8 cellular contexts compared by ENCODE assay signal in genomic region chr16:1781758-1782407, GRCh38. TPM values are rescaled to one million over a fixed set of nuclear protein-coding genes. Genes with fewer than 3 reads are reported as not detected.
A peak's percentile ranks its signal among the peaks of the same experiment; 100 is the strongest.
DNase-seq lines count a peak whose midpoint lies in the region; ATAC-seq, FAIRE-seq and TF ChIP-seq lines count a peak whose summit lies in the region.

No MANE protein-coding gene starts in this region.

- H3K9me3 Mint-ChIP-seq in T-helper 1 cell treated with Interleukin-12 subunit alpha and Interleukin-12 subunit beta and Interleukin-4 antibody, amounts not matched to agents 30 μg/mL and 1 μg/mL, for 36 hours, result no peaks in the 10 kb centered on the region

- H3K56ac ChIP-seq in H1 (replicated peaks; ENCODE audit: insufficient read length, low read depth, low read length), result no peak overlapping the region

- H3K4me2 ChIP-seq in H1 (ENCODE audit: insufficient read depth in 1 of 2, low read depth in 2 of 2, low read length in 2 of 2), result peak overlapping the region; percentile 81 to 92

- H3K36me3 ChIP-seq in H1 (ENCODE audit: control insufficient read depth in 2 of 4, insufficient read depth in 4 of 4, low read length in 3 of 4) (peaks cover 0 to 17% (median 2%) of the 10 kb centered on the region in 4 experiments; a peak in 5 of 8 replicates), muscle layer of colon (ENCODE audit: insufficient read depth, low read length) (peaks cover 24% of the 10 kb centered on the region)

- no peak overlapping the region for H2BK5ac ChIP-seq in H1 (ENCODE audit: low read depth, low read length)

- H3K9me3 ChIP-seq in H1 (ENCODE audit: insufficient read depth in 2 of 2, low read depth in 1 of 2, low read length in 1 of 2) (no peaks in the 10 kb centered on the region), muscle layer of colon (ENCODE audit: low read length) (no peaks in the 10 kb centered on the region)

- 2% methylated on average over 39 of the region's 70 CpGs; no CpG with 5 or more reads in 1 of the 2 experiments for WGBS in H1 (ENCODE audit: extremely low coverage in 1 of 2, insufficient coverage in 1 of 2, insufficient read length in 1 of 2, insufficient replicate concordance in 2 of 2, low coverage in 1 of 2, low lambda C conversion rate in 2 of 2, missing lambda C conversion rate in 1 of 2), 2 experiments

- H3K18ac ChIP-seq in H1 (ENCODE audit: extremely low read depth, low read length), result no peak overlapping the region; the same call in 1 of the 2 replicates

- no peak for TF ChIP-seq CTCF in H1 (IDR thresholded peaks at IDR 0.05; ENCODE audit: control extremely low read depth in 1 of 3, insufficient read depth in 1 of 3, low read depth in 1 of 3, low read length in 3 of 3)

- POLR2A ChIA-PET in H1 (lab: Charles Lee; ENCODE audit: partially characterized antibody), result interaction anchor here (0.8 to 12.0 kb wide), 11 partner anchors 11 to 465 kb away, joined by 3 to 246 read pairs (median 4); partner anchors contain the start of genes EME2, IGFALS, MAPK8IP3 and MRPS34

- no peak for TF ChIP-seq EP300 in H1 (IDR thresholded peaks at IDR 0.05; ENCODE audit: borderline replicate concordance in 1 of 2, low read depth in 2 of 2, low read length in 2 of 2)

- no peak overlapping the region for H4K91ac ChIP-seq in H1 (replicated peaks; ENCODE audit: insufficient read length, low read length)

- H3K27ac ChIP-seq in H1 (ENCODE audit: low read depth, low read length) (peak overlapping the region; percentile 39; the same call in 1 of the 2 replicates), muscle layer of colon (ENCODE audit: low read depth, low read length) (peak overlapping the region; percentile 77)

- peaks cover 4% of the 10 kb centered on the region for H3K36me3 Mint-ChIP-seq in T-helper 1 cell treated with Interleukin-12 subunit alpha and Interleukin-12 subunit beta and Interleukin-4 antibody, amounts not matched to agents 30 μg/mL and 1 μg/mL, for 36 hours (ENCODE audit: low read depth)

- TF ChIP-seq POLR2A in H1 (IDR thresholded peaks at IDR 0.05; ENCODE audit: control extremely low read depth in 1 of 2, low read depth in 2 of 2, low read length in 2 of 2), result no peak

- peak overlapping the region; percentile 89; the same call in 1 of the 2 replicates for H4K8ac ChIP-seq in H1 (ENCODE audit: extremely low read depth, insufficient read depth, low read length)

- H2AFZ ChIP-seq in H1 (ENCODE audit: low read length), result no peak overlapping the region

- peaks cover 3% of the 10 kb centered on the region for H3K4me1 Mint-ChIP-seq in T-helper 1 cell treated with Interleukin-12 subunit alpha and Interleukin-12 subunit beta and Interleukin-4 antibody, amounts not matched to agents 30 μg/mL and 1 μg/mL, for 36 hours (ENCODE audit: low read depth)

- H4K20me1 ChIP-seq in H1 (replicated peaks in 1 of 2; ENCODE audit: control insufficient read depth in 1 of 2, insufficient read depth in 2 of 2, low read length in 2 of 2), result peaks cover 17 to 35% of the 10 kb centered on the region in 2 experiments

- H2BK15ac ChIP-seq in H1 (ENCODE audit: low read length), result no peak overlapping the region

- H3K27me3 Mint-ChIP-seq in T-helper 1 cell treated with Interleukin-12 subunit alpha and Interleukin-12 subunit beta and Interleukin-4 antibody, amounts not matched to agents 30 μg/mL and 1 μg/mL, for 36 hours (ENCODE audit: low read depth), result no peaks in the 10 kb centered on the region

- peak; percentile 5 for ATAC-seq in HG02981 (IDR thresholded peaks at IDR 0.05; ENCODE audit: unreplicated experiment)

- H3K9ac ChIP-seq in H1 (replicated peaks in 1 of 4; ENCODE audit: extremely low read depth in 1 of 4, low read depth in 3 of 4, low read length in 3 of 4) (peak overlapping the region; percentile 62 to 83 (median 68); a peak in 6 of 7 replicates), muscle layer of colon (ENCODE audit: low read length) (peak overlapping the region; percentile 33)

- no peak for TF ChIP-seq RAD21 in H1 (IDR thresholded peaks at IDR 0.05 in 1 of 2, conservative IDR thresholded peaks at IDR 0.05 in 1 of 2; ENCODE audit: low read depth in 2 of 2, low read length in 2 of 2)

- DNase-seq in SIG-M5 treated with dmso at 0.1 percent for 504 hours (lab: John Stamatoyannopoulos, UW; ENCODE audit: unreplicated experiment) (peak; percentile 6), SIG-M5 (lab: John Stamatoyannopoulos, UW) (no peak), H1 (ENCODE audit: low read depth in 1 of 2, low spot score in 2 of 2) (peak in 1 of 2 experiments; percentile 56), COLO829 (ENCODE audit: low spot score) (no peak), OCI-M2 (lab: John Stamatoyannopoulos, UW; ENCODE audit: unreplicated experiment) (no peak)

- no peak overlapping the region for H3K4ac ChIP-seq in H1 (replicated peaks; ENCODE audit: insufficient read length, low read depth, low read length)

- peak overlapping the region; percentile 5 for H4K5ac ChIP-seq in H1 (ENCODE audit: insufficient read length, low read depth, low read length)

- peaks cover 16% of the 10 kb centered on the region for H3K79me1 ChIP-seq in H1 (ENCODE audit: low read depth, low read length)

- H3K23me2 ChIP-seq in H1 (ENCODE audit: low read depth, low read length), result peaks cover 3% of the 10 kb centered on the region; the same call in 1 of the 2 replicates

- H2AK5ac ChIP-seq in H1 (ENCODE audit: low read depth, low read length), result no peak overlapping the region

- H2BK20ac ChIP-seq in H1 (ENCODE audit: low read length), result no peak overlapping the region

- H2BK12ac ChIP-seq in H1 (ENCODE audit: low read depth, low read length), result no peak overlapping the region

- no peak for FAIRE-seq in H1 (lab: Jason Lieb, UNC)

- H3K4me1 ChIP-seq in H1 (replicated peaks in 1 of 4; ENCODE audit: control insufficient read depth in 3 of 4, insufficient read depth in 4 of 4, low read length in 3 of 4), result peaks cover 0 to 7% (median 4%) of the 10 kb centered on the region in 4 experiments; a peak in 5 of 7 replicates
- H3K4me1 ChIP-seq in muscle layer of colon (ENCODE audit: insufficient read depth, low read length), result peaks cover 28% of the 10 kb centered on the region

- H3K27me3 ChIP-seq in H1 (replicated peaks in 1 of 4; ENCODE audit: control insufficient read depth in 3 of 4, extremely low read depth in 1 of 4, insufficient read depth in 3 of 4, low read length in 3 of 4) (no peaks in the 10 kb centered on the region), muscle layer of colon (ENCODE audit: control insufficient read depth in 1 of 2, insufficient read depth in 2 of 2, low read length in 2 of 2) (no peaks in the 10 kb centered on the region)

- peak overlapping the region; percentile 82 for H3K27ac Mint-ChIP-seq in T-helper 1 cell treated with Interleukin-12 subunit alpha and Interleukin-12 subunit beta and Interleukin-4 antibody, amounts not matched to agents 30 μg/mL and 1 μg/mL, for 36 hours

- H3K4me3 Mint-ChIP-seq in T-helper 1 cell treated with Interleukin-12 subunit alpha and Interleukin-12 subunit beta and Interleukin-4 antibody, amounts not matched to agents 30 μg/mL and 1 μg/mL, for 36 hours, result peak overlapping the region; percentile 85

- H3K4me3 ChIP-seq in H1 (ENCODE audit: extremely low read depth in 1 of 4, insufficient read depth in 2 of 4, low read depth in 3 of 4, low read length in 4 of 4) (peak overlapping the region; percentile 63 to 98 (median 76)), muscle layer of colon (ENCODE audit: low read depth in 1 of 2, low read length in 2 of 2) (peak overlapping the region; percentile 65 to 70)

- no peak overlapping the region for H3K23ac ChIP-seq in H1 (ENCODE audit: insufficient read length)

- CTCF ChIA-PET in H1 (lab: Charles Lee; ENCODE audit: partially characterized antibody), result interaction anchor here (1.0 to 1.9 kb wide), 4 partner anchors 10 to 150 kb away, joined by 3 to 8 read pairs (median 4); partner anchors contain the start of gene NME3

- peaks cover 0 to 32% of the 10 kb centered on the region in 2 experiments; a peak in 3 of 4 replicates for H3K79me2 ChIP-seq in H1 (ENCODE audit: control insufficient read depth in 1 of 2, insufficient read depth in 2 of 2, low read length in 2 of 2)

- no peak overlapping the region for H2BK120ac ChIP-seq in H1 (replicated peaks; ENCODE audit: low read depth, low read length)

- H3K14ac ChIP-seq in H1 (ENCODE audit: insufficient read length), result no peak overlapping the region

RNA-seq across cellular contexts. Expression of gene SPSB3, which starts 0.5 kb away (rescaled TPM):
- 22.5 and 25.3 TPM in 2 replicates for total RNA-seq in H1 (2021; fragmentation: NEBNext Ultra II Directional; extraction: Animal tissue kit (Norgen Biotek cat#: 25700))
- polyA plus RNA-seq in H1 (2011; rRNA removed), result 37.8 and 60.1 TPM in 2 replicates
- polyA plus RNA-seq in H1 (2011; cell fraction: cytosol; rRNA removed), result 45.6 TPM
- 113 TPM for polyA plus RNA-seq in H1 (2011; cell fraction: nucleus; rRNA removed)
- 24.3 to 39.4 TPM (median 30.0 TPM) in 4 replicates for polyA plus RNA-seq in H1 (2012, experiment 1 of 2)
- polyA plus RNA-seq in H1 (2012, experiment 2 of 2), result 20.6 TPM
- 19.3 TPM for polyA plus RNA-seq in H1 (2013, experiment 1 of 2)
- polyA plus RNA-seq in H1 (2013, experiment 2 of 2), result 16.6 TPM
- polyA minus RNA-seq in H1 (2011; rRNA and poly(A)+ RNA removed), result 9.8 and 10.4 TPM in 2 replicates
- polyA minus RNA-seq in H1 (2011; cell fraction: cytosol; rRNA and poly(A)+ RNA removed), result 12.6 TPM
- 24.4 TPM for polyA minus RNA-seq in H1 (2011; cell fraction: nucleus; rRNA and poly(A)+ RNA removed)

RNA-seq across cellular contexts. Expression of gene NUBP2, which starts 0.9 kb away (rescaled TPM):
- 68.0 and 70.3 TPM in 2 replicates for total RNA-seq in H1 (2021; fragmentation: NEBNext Ultra II Directional; extraction: Animal tissue kit (Norgen Biotek cat#: 25700))
- polyA plus RNA-seq in H1 (2011; rRNA removed), result 96.9 and 130 TPM in 2 replicates
- polyA plus RNA-seq in H1 (2011; cell fraction: cytosol; rRNA removed), result 101 TPM
- 141 TPM for polyA plus RNA-seq in H1 (2011; cell fraction: nucleus; rRNA removed)
- 44.7 to 70.3 TPM (median 69.2 TPM) in 4 replicates for polyA plus RNA-seq in H1 (2012, experiment 1 of 2)
- 80.2 TPM for polyA plus RNA-seq in H1 (2012, experiment 2 of 2)
- 65.6 TPM for polyA plus RNA-seq in H1 (2013, experiment 1 of 2)
- polyA plus RNA-seq in H1 (2013, experiment 2 of 2), result 61.2 TPM
- polyA minus RNA-seq in H1 (2011; rRNA and poly(A)+ RNA removed), result 13.2 and 13.3 TPM in 2 replicates
- polyA minus RNA-seq in H1 (2011; cell fraction: cytosol; rRNA and poly(A)+ RNA removed), result 37.4 TPM
- polyA minus RNA-seq in H1 (2011; cell fraction: nucleus; rRNA and poly(A)+ RNA removed), result 42.5 TPM

RNA-seq across cellular contexts. Expression of gene MRPS34, which starts 8.9 kb away (rescaled TPM):
- 252 and 267 TPM in 2 replicates for total RNA-seq in H1 (2021; fragmentation: NEBNext Ultra II Directional; extraction: Animal tissue kit (Norgen Biotek cat#: 25700))
- polyA plus RNA-seq in H1 (2011; rRNA removed), result 168 and 250 TPM in 2 replicates
- polyA plus RNA-seq in H1 (2011; cell fraction: cytosol; rRNA removed), result 256 TPM
- polyA plus RNA-seq in H1 (2011; cell fraction: nucleus; rRNA removed), result 198 TPM
- polyA plus RNA-seq in H1 (2012, experiment 1 of 2), result 193 to 245 TPM (median 224 TPM) in 4 replicates
- 253 TPM for polyA plus RNA-seq in H1 (2012, experiment 2 of 2)
- polyA plus RNA-seq in H1 (2013, experiment 1 of 2), result 216 TPM
- polyA plus RNA-seq in H1 (2013, experiment 2 of 2), result 235 TPM
- polyA minus RNA-seq in H1 (2011; rRNA and poly(A)+ RNA removed), result 35.3 and 37.0 TPM in 2 replicates
- polyA minus RNA-seq in H1 (2011; cell fraction: cytosol; rRNA and poly(A)+ RNA removed), result 103 TPM
- polyA minus RNA-seq in H1 (2011; cell fraction: nucleus; rRNA and poly(A)+ RNA removed), result 46.1 TPM

RNA-seq across cellular contexts. Expression of gene EME2, which starts 9.3 kb away (rescaled TPM):
- total RNA-seq in H1 (2021; fragmentation: NEBNext Ultra II Directional; extraction: Animal tissue kit (Norgen Biotek cat#: 25700)), result 19.3 and 19.7 TPM in 2 replicates
- polyA plus RNA-seq in H1 (2011; rRNA removed), result 13.1 and 17.0 TPM in 2 replicates
- 17.4 TPM for polyA plus RNA-seq in H1 (2011; cell fraction: cytosol; rRNA removed)
- 144 TPM for polyA plus RNA-seq in H1 (2011; cell fraction: nucleus; rRNA removed)
- polyA plus RNA-seq in H1 (2012, experiment 1 of 2), result 15.4 to 20.9 TPM (median 18.8 TPM) in 4 replicates
- polyA plus RNA-seq in H1 (2012, experiment 2 of 2), result 10.1 TPM
- 6.1 TPM for polyA plus RNA-seq in H1 (2013, experiment 1 of 2)
- polyA plus RNA-seq in H1 (2013, experiment 2 of 2), result 4.8 TPM
- polyA minus RNA-seq in H1 (2011; rRNA and poly(A)+ RNA removed), result 4.4 and 4.6 TPM in 2 replicates
- 8.2 TPM for polyA minus RNA-seq in H1 (2011; cell fraction: cytosol; rRNA and poly(A)+ RNA removed)
- polyA minus RNA-seq in H1 (2011; cell fraction: nucleus; rRNA and poly(A)+ RNA removed), result 33.1 TPM

RNA-seq across cellular contexts. Expression of gene NME3, which starts 10.5 kb away (rescaled TPM):
- total RNA-seq in H1 (2021; fragmentation: NEBNext Ultra II Directional; extraction: Animal tissue kit (Norgen Biotek cat#: 25700)), result 70.9 and 72.5 TPM in 2 replicates
- 163 and 214 TPM in 2 replicates for polyA plus RNA-seq in H1 (2011; rRNA removed)
- polyA plus RNA-seq in H1 (2011; cell fraction: cytosol; rRNA removed), result 121 TPM
- polyA plus RNA-seq in H1 (2011; cell fraction: nucleus; rRNA removed), result 208 TPM
- polyA plus RNA-seq in H1 (2012, experiment 1 of 2), result 38.1 to 86.9 TPM (median 80.9 TPM) in 4 replicates
- polyA plus RNA-seq in H1 (2012, experiment 2 of 2), result 93.0 TPM
- 73.8 TPM for polyA plus RNA-seq in H1 (2013, experiment 1 of 2)
- 79.6 TPM for polyA plus RNA-seq in H1 (2013, experiment 2 of 2)
- polyA minus RNA-seq in H1 (2011; rRNA and poly(A)+ RNA removed), result 4.7 and 7.5 TPM in 2 replicates
- 31.9 TPM for polyA minus RNA-seq in H1 (2011; cell fraction: cytosol; rRNA and poly(A)+ RNA removed)
- polyA minus RNA-seq in H1 (2011; cell fraction: nucleus; rRNA and poly(A)+ RNA removed), result 46.7 TPM
